35 cellular contexts compared by ENCODE assay signal in genomic region chr16:82535262-82535661, GRCh38.
"Had no signal": no experiment of that assay in that cellular context is flagged by ENCODE, and none has a peak within 500 bp of the region (broad histone marks: within the 10 kb centered on the region; RNA-seq: fewer than 3 reads in every experiment).

No MANE protein-coding gene starts in this region.

- H3K27ac Mint-ChIP-seq: activated CD4-positive, alpha-beta memory T cell treated with anti-CD3 and anti-CD28 coated beads for 36 hours; activated CD4-positive, alpha-beta T cell treated with anti-CD3 and anti-CD28 coated beads for 36 hours; activated CD4-positive, alpha-beta T cell treated with anti-CD3 and anti-CD28 coated beads, Interleukin-2, amount 10 ng/mL, durations not matched to agents 24 days and 14 days; activated CD8-positive, alpha-beta memory T cell treated with anti-CD3 and anti-CD28 coated beads, Interleukin-2, amount 10 ng/mL, durations not matched to agents 7 days and 5 days; activated CD8-positive, alpha-beta T cell treated with anti-CD3 and anti-CD28 coated beads, Interleukin-2, amount 10 ng/mL, durations not matched to agents 7 days and 5 days; activated naive CD4-positive, alpha-beta T cell treated with anti-CD3 and anti-CD28 coated beads for 36 hours; activated naive CD4-positive, alpha-beta T cell treated with anti-CD3 and anti-CD28 coated beads, Interleukin-2, amount 50 U/mL, for 24 hours; activated naive CD8-positive, alpha-beta T cell treated with anti-CD3 and anti-CD28 coated beads for 36 hours; activated naive CD8-positive, alpha-beta T cell treated with anti-CD3 and anti-CD28 coated beads, Interleukin-2, amount 50 U/mL, for 24 hours; activated T-helper 1 cell treated with anti-CD3 and anti-CD28 coated beads, Interleukin-12 subunit alpha, Interleukin-12 subunit beta, Interleukin-2, Interleukin-4 antibody, amounts not matched to agents 30 ng/mL and 10 ng/mL and 1 ng/mL, durations not matched to agents 14 hours and 24 hours and 36 hours; activated T-helper 2 cell treated with anti-CD3 and anti-CD28 coated beads, Interferon-gamma antibody, Interleukin-2, Interleukin-4, amounts not matched to agents 10 μg/mL and 5 μg/mL and 100 μg/mL, durations not matched to agents 14 hours and 24 hours and 36 hours; endodermal cell; T-cell; T-helper 1 cell treated with Interleukin-12 subunit alpha and Interleukin-12 subunit beta and Interleukin-4 antibody, amounts not matched to agents 30 μg/mL and 1 μg/mL, for 36 hours had no signal

- H3K9me3 Mint-ChIP-seq: activated CD4-positive, alpha-beta T cell treated with anti-CD3 and anti-CD28 coated beads, Interleukin-2, amount 10 ng/mL, durations not matched to agents 24 days and 14 days; activated naive CD8-positive, alpha-beta T cell treated with anti-CD3 and anti-CD28 coated beads for 36 hours; activated T-helper 1 cell treated with anti-CD3 and anti-CD28 coated beads, Interleukin-12 subunit alpha, Interleukin-12 subunit beta, Interleukin-2, Interleukin-4 antibody, amounts not matched to agents 30 ng/mL and 10 ng/mL and 1 ng/mL, durations not matched to agents 14 hours and 24 hours and 36 hours; endodermal cell had no signal

- H3K36me3 ChIP-seq: adrenal gland, cardiac muscle cell, colonic mucosa, esophagus muscularis mucosa, gastroesophageal sphincter, heart right ventricle had no signal

- H3K36me3 Mint-ChIP-seq: activated CD8-positive, alpha-beta memory T cell treated with anti-CD3 and anti-CD28 coated beads, Interleukin-2, amount 10 ng/mL, durations not matched to agents 7 days and 5 days; activated naive CD4-positive, alpha-beta T cell treated with anti-CD3 and anti-CD28 coated beads, Interleukin-2, amount 50 U/mL, for 24 hours; activated naive CD8-positive, alpha-beta T cell treated with anti-CD3 and anti-CD28 coated beads for 36 hours; T-cell had no signal

- H3K4me3 ChIP-seq: adrenal gland, body of pancreas, cardiac muscle cell, colonic mucosa, esophagus muscularis mucosa, gastroesophageal sphincter, heart right ventricle had no signal

- H3K4me3 Mint-ChIP-seq: activated CD4-positive, alpha-beta memory T cell treated with anti-CD3 and anti-CD28 coated beads for 36 hours; activated CD4-positive, alpha-beta T cell treated with anti-CD3 and anti-CD28 coated beads for 36 hours; activated CD4-positive, alpha-beta T cell treated with anti-CD3 and anti-CD28 coated beads, Interleukin-2, amount 10 ng/mL, durations not matched to agents 24 days and 14 days; activated CD8-positive, alpha-beta memory T cell treated with anti-CD3 and anti-CD28 coated beads, Interleukin-2, amount 10 ng/mL, durations not matched to agents 7 days and 5 days; activated CD8-positive, alpha-beta T cell treated with anti-CD3 and anti-CD28 coated beads, Interleukin-2, amount 10 ng/mL, durations not matched to agents 7 days and 5 days; activated naive CD4-positive, alpha-beta T cell treated with anti-CD3 and anti-CD28 coated beads for 36 hours; activated naive CD4-positive, alpha-beta T cell treated with anti-CD3 and anti-CD28 coated beads, Interleukin-2, amount 50 U/mL, for 24 hours; activated naive CD8-positive, alpha-beta T cell treated with anti-CD3 and anti-CD28 coated beads for 36 hours; activated naive CD8-positive, alpha-beta T cell treated with anti-CD3 and anti-CD28 coated beads, Interleukin-2, amount 50 U/mL, for 24 hours; activated T-helper 1 cell treated with anti-CD3 and anti-CD28 coated beads, Interleukin-12 subunit alpha, Interleukin-12 subunit beta, Interleukin-2, Interleukin-4 antibody, amounts not matched to agents 30 ng/mL and 10 ng/mL and 1 ng/mL, durations not matched to agents 14 hours and 24 hours and 36 hours; endodermal cell; T-cell; T-helper 1 cell treated with Interleukin-12 subunit alpha and Interleukin-12 subunit beta and Interleukin-4 antibody, amounts not matched to agents 30 μg/mL and 1 μg/mL, for 36 hours had no signal

- H3K27me3 ChIP-seq: adrenal gland, body of pancreas, cardiac muscle cell, colonic mucosa, esophagus muscularis mucosa had no signal

- DNase-seq: activated CD4-positive, alpha-beta memory T cell treated with anti-CD3 and anti-CD28 coated beads for 36 hours; activated CD4-positive, alpha-beta T cell treated with anti-CD3 and anti-CD28 coated beads for 36 hours; activated CD4-positive, alpha-beta T cell treated with anti-CD3 and anti-CD28 coated beads, Interleukin-2, amount 10 ng/mL, durations not matched to agents 24 days and 14 days; activated CD4-positive, CD25-positive, alpha-beta regulatory T cell; activated CD4-positive, CD25-positive, alpha-beta regulatory T cell treated with anti-CD3 and anti-CD28 coated beads, Interleukin-2, amount 50 U/mL, for 72 hours; activated CD8-positive, alpha-beta memory T cell treated with anti-CD3 and anti-CD28 coated beads, Interleukin-2, amount 10 ng/mL, durations not matched to agents 7 days and 5 days; activated CD8-positive, alpha-beta memory T cell treated with anti-CD3 and anti-CD28 coated beads, Interleukin-2, amount 50 U/mL, for 4 hours; activated CD8-positive, alpha-beta T cell treated with anti-CD3 and anti-CD28 coated beads, Interleukin-2, amount 10 ng/mL, durations not matched to agents 7 days and 5 days; activated effector memory CD4-positive, alpha-beta T cell treated with anti-CD3 and anti-CD28 coated beads, Interleukin-2, amount 50 U/mL, for 16 hours; activated naive CD4-positive, alpha-beta T cell treated with anti-CD3 and anti-CD28 coated beads for 36 hours; activated naive CD8-positive, alpha-beta T cell treated with anti-CD3 and anti-CD28 coated beads for 36 hours; activated naive CD8-positive, alpha-beta T cell treated with anti-CD3 and anti-CD28 coated beads, Interleukin-2, amount 50 U/mL, for 24 hours; activated T-cell treated with anti-CD3 and anti-CD28 coated beads, Interleukin-2, amount 50 U/mL, for 1 hour; activated T-cell treated with anti-CD3 and anti-CD28 coated beads, Interleukin-2, amount 50 U/mL, for 48 hours; adrenal gland; amygdala; aorta; body of pancreas; central memory CD4-positive, alpha-beta T cell; cerebellar nuclear complex; colonic mucosa; effector memory CD4-positive, alpha-beta T cell; endodermal cell; erythroblast; foreskin melanocyte; heart right ventricle; T-cell; T1000 had no signal

- H3K4me1 Mint-ChIP-seq: activated CD4-positive, alpha-beta T cell treated with anti-CD3 and anti-CD28 coated beads for 36 hours; activated CD4-positive, alpha-beta T cell treated with anti-CD3 and anti-CD28 coated beads, Interleukin-2, amount 10 ng/mL, durations not matched to agents 24 days and 14 days; activated CD8-positive, alpha-beta memory T cell treated with anti-CD3 and anti-CD28 coated beads, Interleukin-2, amount 10 ng/mL, durations not matched to agents 7 days and 5 days; activated naive CD4-positive, alpha-beta T cell treated with anti-CD3 and anti-CD28 coated beads, Interleukin-2, amount 50 U/mL, for 24 hours; activated naive CD8-positive, alpha-beta T cell treated with anti-CD3 and anti-CD28 coated beads for 36 hours; activated naive CD8-positive, alpha-beta T cell treated with anti-CD3 and anti-CD28 coated beads, Interleukin-2, amount 50 U/mL, for 24 hours; T-cell had no signal

- ATAC-seq: activated CD4-positive, alpha-beta T cell treated with anti-CD3 and anti-CD28 coated beads for 36 hours; activated CD8-positive, alpha-beta memory T cell treated with anti-CD3 and anti-CD28 coated beads, Interleukin-2, amount 10 ng/mL, durations not matched to agents 7 days and 5 days; activated CD8-positive, alpha-beta T cell treated with anti-CD3 and anti-CD28 coated beads, Interleukin-2, amount 10 ng/mL, durations not matched to agents 7 days and 5 days; activated naive CD8-positive, alpha-beta T cell treated with anti-CD3 and anti-CD28 coated beads, Interleukin-2, amount 50 U/mL, for 24 hours; body of pancreas; gastroesophageal sphincter; heart right ventricle; T-cell had no signal

- H3K4me1 ChIP-seq: adrenal gland, body of pancreas, colonic mucosa, esophagus muscularis mucosa, gastroesophageal sphincter, heart right ventricle had no signal

- H3K27ac ChIP-seq: adrenal gland, body of pancreas, cardiac muscle cell, colonic mucosa, esophagus muscularis mucosa, gastroesophageal sphincter, heart right ventricle had no signal

- H3K9me3 ChIP-seq: adrenal gland, body of pancreas, colonic mucosa had no signal

- H3K27me3 Mint-ChIP-seq: activated CD4-positive, alpha-beta T cell treated with anti-CD3 and anti-CD28 coated beads, Interleukin-2, amount 10 ng/mL, durations not matched to agents 24 days and 14 days; activated CD8-positive, alpha-beta memory T cell treated with anti-CD3 and anti-CD28 coated beads, Interleukin-2, amount 10 ng/mL, durations not matched to agents 7 days and 5 days; activated naive CD4-positive, alpha-beta T cell treated with anti-CD3 and anti-CD28 coated beads, Interleukin-2, amount 50 U/mL, for 24 hours had no signal
